ENCODE assay signal across 1 cellular context in genomic region chr11:72724851-72725730, GRCh38.
TF ChIP-seq lines count a peak whose summit lies in the region.

No MANE protein-coding gene starts in this region.

TF ChIP-seq in HEK293, 187 proteins besides CTCF, POLR2A, EP300 and RAD21 (continued from another document):
- TF ChIP-seq PRDM10 (tag by site-specific recombination; IDR thresholded peaks at IDR 0.05), result peak; percentile 68
- TF ChIP-seq ZNF561 (tag by site-specific recombination; IDR thresholded peaks at IDR 0.05; ENCODE audit: borderline replicate concordance), result 0 out of 2 replicates have a peak, but pooled peaks have one; percentile 45
- 0 out of 2 replicates have a peak, but pooled peaks have one; percentile 31 for TF ChIP-seq ZBTB17 (tag by site-specific recombination; IDR thresholded peaks at IDR 0.05)
- no peak for TF ChIP-seq ZBTB7A (tag by site-specific recombination; IDR thresholded peaks at IDR 0.05; ENCODE audit: low read depth)
- TF ChIP-seq ZNF639 (tag by site-specific recombination; IDR thresholded peaks at IDR 0.05), result no peak
- peak; percentile 27; the same call in 1 of the 2 replicates for TF ChIP-seq GLIS1 (tag by site-specific recombination; IDR thresholded peaks at IDR 0.05)
- no peak for TF ChIP-seq ZSCAN23 (tag by site-specific recombination; IDR thresholded peaks at IDR 0.05)
- peak; percentile 98 for TF ChIP-seq ZNF654 (tag by site-specific recombination; IDR thresholded peaks at IDR 0.05; ENCODE audit: low read depth)
- TF ChIP-seq PATZ1 (tag by site-specific recombination; IDR thresholded peaks at IDR 0.05), result peak; percentile 50; the same call in 1 of the 2 replicates
- 0 out of 2 replicates have a peak, but pooled peaks have one; percentile 39 for TF ChIP-seq ZNF692 (tag by site-specific recombination; IDR thresholded peaks at IDR 0.05)
- peak; percentile 56; the same call in 1 of the 2 replicates for TF ChIP-seq ZNF18 (tag by site-specific recombination; IDR thresholded peaks at IDR 0.05)
- TF ChIP-seq PRDM1 (tag by site-specific recombination; IDR thresholded peaks at IDR 0.05), result peak; percentile 68
- peak; percentile 26; the same call in 1 of the 2 replicates for TF ChIP-seq ZNF398 (tag by site-specific recombination; IDR thresholded peaks at IDR 0.05)
